ENCODE assay signal across 9 cellular contexts in the genomic region with DNA sequence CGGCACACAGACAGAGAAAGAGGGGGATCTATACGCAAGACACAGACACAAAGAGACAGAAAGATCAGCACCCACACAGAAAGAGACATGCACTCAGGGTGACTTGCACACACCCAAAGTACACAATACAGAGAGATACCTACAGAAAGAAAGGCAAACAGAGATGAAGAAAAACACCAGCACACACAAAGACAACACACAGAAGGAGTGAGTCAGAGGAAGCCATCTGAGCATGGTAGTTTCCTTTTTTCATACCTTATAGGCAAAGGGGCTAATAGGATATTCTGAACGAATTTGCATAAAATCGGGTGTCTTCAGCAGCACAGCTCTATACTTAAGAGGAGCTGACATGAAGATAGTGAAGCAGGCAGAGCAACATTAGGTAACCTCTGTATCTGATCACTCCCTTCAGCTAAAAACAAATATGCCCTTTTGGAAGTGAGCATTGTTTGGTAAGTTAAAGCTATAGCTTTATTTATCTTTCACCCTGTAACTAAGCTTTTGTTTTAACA.
DNase-seq lines count a peak whose midpoint lies in the region; ATAC-seq and TF ChIP-seq lines count a peak whose summit lies in the region.
"Had no signal": no experiment of that assay in that cellular context is flagged by ENCODE, and none has a peak within 500 bp of the region (broad histone marks: within the 10 kb centered on the region; RNA-seq: fewer than 3 reads in every experiment).

No MANE protein-coding gene starts in this region.

- no peak for TF ChIP-seq EP300 in suprapubic skin (IDR thresholded peaks at IDR 0.05)

- no peaks in the 10 kb centered on the region for H3K9me2 ChIP-seq in hepatocyte (replicated peaks; ENCODE audit: insufficient read depth)

- H3K27ac ChIP-seq in hepatocyte (peak overlapping the region; percentile 35), suprapubic skin (no peak overlapping the region)

- no peaks in the 10 kb centered on the region for H3K79me2 ChIP-seq in hepatocyte

- H3K36me3 ChIP-seq in hepatocyte (replicated peaks; ENCODE audit: insufficient read depth, low read depth): no peaks in the 10 kb centered on the region
- H3K36me3 ChIP-seq in suprapubic skin: peaks cover 24% of the 10 kb centered on the region

- H3K9me3 ChIP-seq in hepatocyte (ENCODE audit: low read depth) (no peaks in the 10 kb centered on the region), suprapubic skin (no peaks in the 10 kb centered on the region)

- no peaks in the 10 kb centered on the region for H3K27me3 ChIP-seq in hepatocyte
- H3K27me3 ChIP-seq in suprapubic skin: no peaks in the 10 kb centered on the region

- H2AFZ ChIP-seq in hepatocyte: no peak overlapping the region

- peak overlapping the region; percentile 48 for H3K4me2 ChIP-seq in hepatocyte

- H4K20me1 ChIP-seq in hepatocyte (ENCODE audit: insufficient read depth, poor library complexity, severe bottlenecking): no peaks in the 10 kb centered on the region

- no peak overlapping the region for H3K4me3 ChIP-seq in hepatocyte
- H3K4me3 ChIP-seq in suprapubic skin: no peak overlapping the region

- no peak for TF ChIP-seq POLR2A in suprapubic skin (IDR thresholded peaks at IDR 0.05)

- H3K4me1 ChIP-seq in hepatocyte (ENCODE audit: insufficient read depth) (peaks cover 5% of the 10 kb centered on the region), suprapubic skin (no peaks in the 10 kb centered on the region)

- TF ChIP-seq CTCF in hepatocyte (IDR thresholded peaks at IDR 0.05; ENCODE audit: poor library complexity) (no peak), suprapubic skin (IDR thresholded peaks at IDR 0.05) (no peak)

- DNase-seq in DMS53 treated with DMSO at 0.1 percent for 48 hours (lab: John Stamatoyannopoulos, UW; ENCODE audit: unreplicated experiment): peak; percentile 50
- peak; percentile 71 for DNase-seq in NCI-H69 (lab: John Stamatoyannopoulos, UW)
- peak; percentile 21 for DNase-seq in hepatocyte (ENCODE audit: low spot score)
- no peak for DNase-seq in suprapubic skin (ENCODE audit: low spot score in 2 of 2)
- DNase-seq in occipital lobe (lab: John Stamatoyannopoulos, UW): no peak
- DNase-seq in DMS 273 (lab: John Stamatoyannopoulos, UW; ENCODE audit: unreplicated experiment): no peak
- no peak for DNase-seq in activated effector memory CD4-positive, alpha-beta T cell treated with Interleukin-2 at 50 U/mL for 16 hours
- DNase-seq: GOT3 had no signal

- ATAC-seq in GM21515 (IDR thresholded peaks at IDR 0.05; ENCODE audit: unreplicated experiment): peak; percentile 66

- 45% methylated on average over 4 of the region's 4 CpGs for WGBS in hepatocyte (ENCODE audit: low lambda C conversion rate, missing lambda C conversion rate)
- WGBS in suprapubic skin: 51% methylated on average over 4 of the region's 4 CpGs

Comparison
In these comparisons a context has a peak if more than half of its experiments do, and no peak if none do; other contexts are left out.
1. DNase-seq: peak in DMS53 treated with DMSO at 0.1 percent for 48 hours (single experiment), NCI-H69 (single experiment) and hepatocyte (single experiment); none in suprapubic skin (0 of 2), occipital lobe (single experiment), DMS 273 (single experiment) and activated effector memory CD4-positive, alpha-beta T cell treated with Interleukin-2 at 50 U/mL for 16 hours (single experiment).